Comparison of ENCODE assay signal across 13 cellular contexts in genomic region chr12:89370850-89371249, GRCh38.
DNase-seq lines count a peak whose midpoint lies in the region; ATAC-seq and TF ChIP-seq lines count a peak whose summit lies in the region.
"Had no signal": no experiment of that assay in that cellular context is flagged by ENCODE, and none has a peak within 500 bp of the region (broad histone marks: within the 10 kb centered on the region; RNA-seq: fewer than 3 reads in every experiment).

No MANE protein-coding gene starts in this region.

- H3K9me3 ChIP-seq in BLaER1 treated with 17β-estradiol and CSF1 and Interleukin-3, amounts not matched to agents 10 nM and 100 nM (replicated peaks in 1 of 11) = no peaks in the 10 kb centered on the region
- H3K9me3 ChIP-seq: gastroesophageal sphincter, suprapubic skin had no signal

- no peak for TF ChIP-seq CTCF in brain microvascular endothelial cell (IDR thresholded peaks at IDR 0.05; ENCODE audit: low read depth, low read length, missing control alignments)

- H3K36me3 ChIP-seq in BLaER1 treated with 17β-estradiol and CSF1 and Interleukin-3, amounts not matched to agents 10 nM and 100 nM = no peaks in the 10 kb centered on the region
- no peaks in the 10 kb centered on the region for H3K36me3 ChIP-seq in brain microvascular endothelial cell (replicated peaks)
- H3K36me3 ChIP-seq: gastroesophageal sphincter, suprapubic skin had no signal

- ATAC-seq in GM18870 (IDR thresholded peaks at IDR 0.05; ENCODE audit: unreplicated experiment) = no peak
- ATAC-seq: gastroesophageal sphincter had no signal

- no peak overlapping the region for H3K4me3 ChIP-seq in BLaER1 treated with 17β-estradiol and CSF1 and Interleukin-3, amounts not matched to agents 10 nM and 100 nM
- H3K4me3 ChIP-seq in brain microvascular endothelial cell (ENCODE audit: low read depth, low read length) = no peak overlapping the region
- H3K4me3 ChIP-seq: gastroesophageal sphincter, suprapubic skin had no signal

- no peak overlapping the region for H3K9ac ChIP-seq in BLaER1 treated with 17β-estradiol and CSF1 and Interleukin-3, amounts not matched to agents 10 nM and 100 nM

- in situ Hi-C loops in KBM-7 (cut with MboI; ENCODE audit: low pct_unique_long_range_greater_than_20kb, low sequenced_read_pairs) (loop anchor here (25.0 kb wide), 1 partner anchor 334 kb away; no protein-coding TSS in a partner anchor), brain microvascular endothelial cell (cut with HindIII; ENCODE audit: low pct_ligation_motif_present, low sequenced_read_pairs) (loop anchor here (25.0 kb wide), 1 partner anchor 91 kb away; no protein-coding TSS in a partner anchor)

- H3K4me2 ChIP-seq in BLaER1 treated with 17β-estradiol and CSF1 and Interleukin-3, amounts not matched to agents 10 nM and 100 nM = peak overlapping the region in 10 of 11 experiments; percentile 23 to 83 (median 64); a peak in 20 of 22 replicates

- H3K4me1 ChIP-seq in BLaER1 treated with 17β-estradiol and CSF1 and Interleukin-3, amounts not matched to agents 10 nM and 100 nM = peaks cover 13 to 31% (median 17%) of the 10 kb centered on the region in 10 experiments; a peak in 19 of 20 replicates

- peak overlapping the region in 3 of 11 experiments; percentile 7 to 40 (median 19); a peak in 3 of 22 replicates for H3K27ac ChIP-seq in BLaER1 treated with 17β-estradiol and CSF1 and Interleukin-3, amounts not matched to agents 10 nM and 100 nM
- H3K27ac ChIP-seq in brain microvascular endothelial cell = peak overlapping the region; percentile 66
- H3K27ac ChIP-seq: gastroesophageal sphincter, suprapubic skin had no signal

- peak; percentile 54 for DNase-seq in KBM-7
- DNase-seq in brain microvascular endothelial cell = peak; percentile 79
- DNase-seq in kidney tubule cell (ENCODE audit: low spot score) = peak; percentile 66
- DNase-seq in DMS153 treated with DMSO at 0.1 percent for 48 hours (lab: John Stamatoyannopoulos, UW; ENCODE audit: unreplicated experiment) = no peak
- DNase-seq in stimulated activated CD4-positive, alpha-beta T cell treated with anti-CD3 and anti-CD28 coated beads, Interleukin-15, amount 100 ng/mL, for 24 hours = no peak
- no peak for DNase-seq in GM19238 (ENCODE audit: insufficient read length, low spot score)
- DNase-seq: amniotic stem cell; CD4-positive, CD25-positive, alpha-beta regulatory T cell; NCI-H1930 had no signal

- H4K20me1 ChIP-seq in BLaER1 treated with 17β-estradiol and CSF1 and Interleukin-3, amounts not matched to agents 10 nM and 100 nM = no peaks in the 10 kb centered on the region; a peak in 1 of 22 replicates

- no peaks in the 10 kb centered on the region for H3K27me3 ChIP-seq in BLaER1 treated with 17β-estradiol and CSF1 and Interleukin-3, amounts not matched to agents 10 nM and 100 nM
- no peaks in the 10 kb centered on the region for H3K27me3 ChIP-seq in brain microvascular endothelial cell (replicated peaks)
- H3K27me3 ChIP-seq: gastroesophageal sphincter, suprapubic skin had no signal

Comparison
In these comparisons a context has a peak if more than half of its experiments do, and no peak if none do; other contexts are left out.
1. DNase-seq: peak in KBM-7 (single experiment), brain microvascular endothelial cell (single experiment) and kidney tubule cell (single experiment); none in DMS153 treated with DMSO at 0.1 percent for 48 hours (single experiment), stimulated activated CD4-positive, alpha-beta T cell treated with anti-CD3 and anti-CD28 coated beads, Interleukin-15, amount 100 ng/mL, for 24 hours (single experiment) and GM19238 (single experiment).